ENCODE assay signal across 1 cellular context in the genomic region with DNA sequence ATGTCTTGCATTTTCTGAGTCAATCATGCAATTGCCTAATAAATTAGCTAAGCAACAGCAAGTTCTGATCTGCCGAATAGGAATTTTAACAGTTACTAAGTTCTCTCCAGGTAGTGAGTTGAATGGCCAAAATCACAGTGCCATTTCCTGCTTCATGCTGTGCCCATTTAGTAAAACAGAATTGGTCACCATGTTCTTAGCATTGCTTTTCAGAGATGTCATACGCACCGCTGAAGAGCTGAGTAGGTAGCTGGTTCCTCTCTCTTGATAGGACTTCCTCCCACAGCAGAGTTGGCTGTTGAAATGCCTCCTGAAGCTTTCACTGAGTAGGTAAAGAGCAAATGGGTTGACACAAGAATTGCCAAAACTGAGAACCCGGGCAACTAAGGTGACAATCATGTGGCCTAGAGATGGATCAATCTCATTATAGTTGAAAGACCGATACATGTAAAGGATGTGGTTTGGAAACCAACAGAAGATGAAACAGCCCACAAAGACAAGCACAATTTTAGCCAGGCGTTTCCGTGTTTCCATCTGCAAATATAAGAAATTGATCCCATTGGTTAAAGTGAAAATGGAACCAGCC.
TF ChIP-seq lines count a peak whose summit lies in the region.

No MANE protein-coding gene starts in this region.

TF ChIP-seq in K562, 482 proteins besides CTCF, POLR2A, EP300 and RAD21:
- TF ChIP-seq EHMT2 (IDR thresholded peaks at IDR 0.05): no peak
- 0 out of 2 replicates have a peak, but pooled peaks have one; percentile 8 for TF ChIP-seq SPI1 (IDR thresholded peaks at IDR 0.05; ENCODE audit: borderline replicate concordance, low read depth, low read length)
